In genomic region chr17:30667552-30668371, GRCh38 we compare ENCODE assay signal across 8 cellular contexts.
A peak's percentile ranks its signal among the peaks of the same experiment; 100 is the strongest.
DNase-seq lines count a peak whose midpoint lies in the region; ATAC-seq and TF ChIP-seq lines count a peak whose summit lies in the region.
"Not testable (repeated sequence)": the region's sequence is repeated elsewhere in the genome, so short reads cannot be mapped to it uniquely, and the experiment has no call there.

No MANE protein-coding gene starts in this region.

- not testable (repeated sequence) for TF ChIP-seq CTCF in HFFc6 (IDR thresholded peaks at IDR 0.05); coronary artery (IDR thresholded peaks at IDR 0.05); hepatocyte (IDR thresholded peaks at IDR 0.05; ENCODE audit: poor library complexity); natural killer cell (IDR thresholded peaks at IDR 0.05)

- H3K9ac ChIP-seq in BLaER1 treated with 17β-estradiol and CSF1 and Interleukin-3, amounts not matched to agents 10 nM and 100 nM = peak overlapping the region in 10 of 11 experiments; percentile 49 to 72 (median 66); a peak in 17 of 22 replicates

- not testable (repeated sequence) for H4K20me1 ChIP-seq in BLaER1 treated with 17β-estradiol and CSF1 and Interleukin-3, amounts not matched to agents 10 nM and 100 nM; hepatocyte (ENCODE audit: insufficient read depth, poor library complexity, severe bottlenecking)

- not testable (repeated sequence) for H3K9me3 Mint-ChIP-seq in HFFc6; natural killer cell; stimulated activated effector memory CD8-positive, alpha-beta T cell treated with anti-CD3 and anti-CD28 coated beads, Interleukin-12 subunit alpha, Interleukin-12 subunit beta, amount 100 ng/mL, for 72 hours

- peak overlapping the region; percentile 30 to 53 (median 42); a peak in 17 of 22 replicates for H3K4me2 ChIP-seq in BLaER1 treated with 17β-estradiol and CSF1 and Interleukin-3, amounts not matched to agents 10 nM and 100 nM
- peak overlapping the region; percentile 78 for H3K4me2 ChIP-seq in hepatocyte

- H3K27ac Mint-ChIP-seq in HFFc6 = peak overlapping the region; percentile 38; the same call in 1 of the 2 replicates
- H3K27ac Mint-ChIP-seq in natural killer cell = peak overlapping the region in 1 of 2 donors; percentile 27
- not testable (repeated sequence) for H3K27ac Mint-ChIP-seq in stimulated activated effector memory CD8-positive, alpha-beta T cell treated with anti-CD3 and anti-CD28 coated beads, Interleukin-12 subunit alpha, Interleukin-12 subunit beta, amount 100 ng/mL, for 72 hours

- H3K27ac ChIP-seq in BLaER1 treated with 17β-estradiol and CSF1 and Interleukin-3, amounts not matched to agents 10 nM and 100 nM = peak overlapping the region in 10 of 11 experiments; percentile 27 to 79 (median 68); a peak in 18 of 22 replicates
- H3K27ac ChIP-seq in coronary artery = not testable (repeated sequence)
- H3K27ac ChIP-seq in hepatocyte = peak overlapping the region; percentile 61

- H2AFZ ChIP-seq in hepatocyte = peak overlapping the region; percentile 76

- H3K9me2 ChIP-seq in hepatocyte (replicated peaks; ENCODE audit: insufficient read depth) = not testable (repeated sequence)

- H3K4me3 ChIP-seq in BLaER1 treated with 17β-estradiol and CSF1 and Interleukin-3, amounts not matched to agents 10 nM and 100 nM = peak overlapping the region; percentile 40 to 63 (median 49); a peak in 16 of 20 replicates
- H3K4me3 ChIP-seq in coronary artery (peak overlapping the region; percentile 74), hepatocyte (peak overlapping the region; percentile 36)

- intact Hi-C loops in natural killer cell (cut with micrococcal nuclease) = not testable (repeated sequence)

- H3K79me2 ChIP-seq in hepatocyte = not testable (repeated sequence)

- H3K4me1 ChIP-seq in BLaER1 treated with 17β-estradiol and CSF1 and Interleukin-3, amounts not matched to agents 10 nM and 100 nM; hepatocyte (ENCODE audit: insufficient read depth): not testable (repeated sequence)

- H3K27me3 Mint-ChIP-seq in HFFc6 (ENCODE audit: insufficient read depth); natural killer cell (ENCODE audit: low read depth in 2 of 2): not testable (repeated sequence)

- H3K36me3 Mint-ChIP-seq in HFFc6 (ENCODE audit: low read depth); natural killer cell; stimulated activated effector memory CD8-positive, alpha-beta T cell treated with anti-CD3 and anti-CD28 coated beads, Interleukin-12 subunit alpha, Interleukin-12 subunit beta, amount 100 ng/mL, for 72 hours: not testable (repeated sequence)

- peak; percentile 64 to 80 (median 70) for ATAC-seq in natural killer cell
- ATAC-seq in stimulated activated effector memory CD8-positive, alpha-beta T cell treated with anti-CD3 and anti-CD28 coated beads, Interleukin-12 subunit alpha, Interleukin-12 subunit beta, amount 100 ng/mL, for 72 hours = peak; percentile 46

- WGBS in hepatocyte (ENCODE audit: low lambda C conversion rate, missing lambda C conversion rate) = 0% methylated on average over 4 of the region's 41 CpGs

- not testable (repeated sequence) for H3K36me3 ChIP-seq in BLaER1 treated with 17β-estradiol and CSF1 and Interleukin-3, amounts not matched to agents 10 nM and 100 nM; hepatocyte (replicated peaks; ENCODE audit: insufficient read depth, low read depth)

- peak; percentile 63 for DNase-seq in HFFc6
- DNase-seq in NCI-H748 treated with DMSO at 0.1 percent for 48 hours (lab: John Stamatoyannopoulos, UW) = peak; percentile 5
- peak; percentile 60 for DNase-seq in activated CD8-positive, alpha-beta memory T cell treated with anti-CD3 and anti-CD28 coated beads, Interleukin-2, amount 50 U/mL, for 48 hours
- DNase-seq in coronary artery (ENCODE audit: low spot score) = peak; percentile 73
- peak; percentile 84 for DNase-seq in hepatocyte (ENCODE audit: low spot score)
- DNase-seq in natural killer cell = not testable (repeated sequence)
- DNase-seq in stimulated activated effector memory CD8-positive, alpha-beta T cell treated with anti-CD3 and anti-CD28 coated beads, Interleukin-12 subunit alpha, Interleukin-12 subunit beta, amount 100 ng/mL, for 72 hours (ENCODE audit: low spot score in 2 of 2) = peak in 1 of 2 donors; percentile 52

- not testable (repeated sequence) for H3K9me3 ChIP-seq in BLaER1 treated with 17β-estradiol and CSF1 and Interleukin-3, amounts not matched to agents 10 nM and 100 nM (replicated peaks in 1 of 11); hepatocyte (ENCODE audit: low read depth)

- H3K4me3 Mint-ChIP-seq in HFFc6 (peak overlapping the region; percentile 54), natural killer cell (peak overlapping the region; percentile 50)
- peak overlapping the region; percentile 43 for H3K4me3 Mint-ChIP-seq in stimulated activated effector memory CD8-positive, alpha-beta T cell treated with anti-CD3 and anti-CD28 coated beads, Interleukin-12 subunit alpha, Interleukin-12 subunit beta, amount 100 ng/mL, for 72 hours

- not testable (repeated sequence) for H3K27me3 ChIP-seq in BLaER1 treated with 17β-estradiol and CSF1 and Interleukin-3, amounts not matched to agents 10 nM and 100 nM; hepatocyte

- not testable (repeated sequence) for H3K4me1 Mint-ChIP-seq in HFFc6 (ENCODE audit: low read depth); natural killer cell; stimulated activated effector memory CD8-positive, alpha-beta T cell treated with anti-CD3 and anti-CD28 coated beads, Interleukin-12 subunit alpha, Interleukin-12 subunit beta, amount 100 ng/mL, for 72 hours
